ENCODE assay signal across 1 cellular context in the genomic region with DNA sequence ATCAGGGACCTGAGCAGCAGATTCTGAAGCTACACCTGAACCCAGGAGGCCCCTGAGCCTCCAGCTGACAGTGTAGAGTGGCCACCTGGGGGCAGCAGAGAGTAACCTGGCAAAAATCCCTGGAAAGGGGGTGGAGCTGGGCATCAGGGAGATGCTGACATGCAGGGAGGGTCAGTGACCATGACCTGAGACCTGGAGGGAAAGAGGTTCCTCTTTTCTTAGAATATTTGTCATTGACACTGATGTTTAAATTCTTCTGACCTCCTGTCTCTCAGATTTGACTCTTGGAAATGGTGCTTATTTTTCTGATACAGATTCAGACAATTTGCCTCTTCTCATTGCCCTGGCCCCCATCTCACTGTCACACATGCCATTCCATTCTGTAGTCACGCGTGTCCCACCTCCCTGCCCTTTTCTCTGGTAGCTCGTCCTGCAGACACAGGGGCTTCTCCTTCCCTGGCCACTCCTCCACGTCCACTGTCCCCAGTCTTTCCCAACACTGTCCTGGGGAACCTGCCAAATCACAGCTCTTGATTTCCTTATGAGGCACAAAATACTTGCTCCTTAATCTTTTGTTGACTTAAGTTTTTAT.
TF ChIP-seq lines count a peak whose summit lies in the region.

No MANE protein-coding gene starts in this region.

TF ChIP-seq in K562, 482 proteins besides CTCF, POLR2A, EP300 and RAD21 (continued from another document):
- TF ChIP-seq, protein P1, sequence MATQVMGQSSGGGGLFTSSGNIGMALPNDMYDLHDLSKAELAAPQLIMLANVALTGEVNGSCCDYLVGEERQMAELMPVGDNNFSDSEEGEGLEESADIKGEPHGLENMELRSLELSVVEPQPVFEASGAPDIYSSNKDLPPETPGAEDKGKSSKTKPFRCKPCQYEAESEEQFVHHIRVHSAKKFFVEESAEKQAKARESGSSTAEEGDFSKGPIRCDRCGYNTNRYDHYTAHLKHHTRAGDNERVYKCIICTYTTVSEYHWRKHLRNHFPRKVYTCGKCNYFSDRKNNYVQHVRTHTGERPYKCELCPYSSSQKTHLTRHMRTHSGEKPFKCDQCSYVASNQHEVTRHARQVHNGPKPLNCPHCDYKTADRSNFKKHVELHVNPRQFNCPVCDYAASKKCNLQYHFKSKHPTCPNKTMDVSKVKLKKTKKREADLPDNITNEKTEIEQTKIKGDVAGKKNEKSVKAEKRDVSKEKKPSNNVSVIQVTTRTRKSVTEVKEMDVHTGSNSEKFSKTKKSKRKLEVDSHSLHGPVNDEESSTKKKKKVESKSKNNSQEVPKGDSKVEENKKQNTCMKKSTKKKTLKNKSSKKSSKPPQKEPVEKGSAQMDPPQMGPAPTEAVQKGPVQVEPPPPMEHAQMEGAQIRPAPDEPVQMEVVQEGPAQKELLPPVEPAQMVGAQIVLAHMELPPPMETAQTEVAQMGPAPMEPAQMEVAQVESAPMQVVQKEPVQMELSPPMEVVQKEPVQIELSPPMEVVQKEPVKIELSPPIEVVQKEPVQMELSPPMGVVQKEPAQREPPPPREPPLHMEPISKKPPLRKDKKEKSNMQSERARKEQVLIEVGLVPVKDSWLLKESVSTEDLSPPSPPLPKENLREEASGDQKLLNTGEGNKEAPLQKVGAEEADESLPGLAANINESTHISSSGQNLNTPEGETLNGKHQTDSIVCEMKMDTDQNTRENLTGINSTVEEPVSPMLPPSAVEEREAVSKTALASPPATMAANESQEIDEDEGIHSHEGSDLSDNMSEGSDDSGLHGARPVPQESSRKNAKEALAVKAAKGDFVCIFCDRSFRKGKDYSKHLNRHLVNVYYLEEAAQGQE (CRISPR knock-in tag; IDR thresholded peaks at IDR 0.05; ENCODE audit: low read depth), result no peak
- TF ChIP-seq SIN3A (IDR thresholded peaks at IDR 0.05; ENCODE audit: borderline replicate concordance in 2 of 2, control insufficient read depth in 1 of 2, low read depth in 2 of 2, low read length in 2 of 2), result no peak
- no peak for TF ChIP-seq SMARCC2 (IDR thresholded peaks at IDR 0.05; ENCODE audit: low read depth)
